In the genomic region with DNA sequence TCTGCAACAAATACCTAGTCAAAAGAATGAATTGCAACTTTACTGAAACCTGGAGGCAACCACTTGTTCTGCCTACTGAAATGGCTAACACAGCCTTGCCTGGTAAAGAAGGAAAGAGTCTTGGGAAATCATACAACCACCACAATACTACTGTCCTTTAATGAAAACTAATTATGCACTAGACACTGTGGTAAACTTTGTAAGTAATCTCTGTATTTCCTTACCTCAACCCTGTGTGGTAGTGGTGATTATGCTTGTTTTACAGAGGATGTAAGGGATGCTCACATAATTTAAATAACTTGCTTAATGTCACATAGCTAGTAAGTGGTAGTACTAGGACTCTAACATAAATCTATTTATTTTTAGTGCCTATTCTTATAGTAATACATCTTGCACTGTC, we compare ENCODE assay signal across 1 cellular context.
TF ChIP-seq lines count a peak whose summit lies in the region.

No MANE protein-coding gene starts in this region.

TF ChIP-seq in GM12878, 131 proteins besides CTCF, POLR2A, EP300 and RAD21:
- TF ChIP-seq RUNX3 (IDR thresholded peaks at IDR 0.05; ENCODE audit: low read length) (peak; percentile 48; the same call in 1 of the 2 replicates), SIN3A (IDR thresholded peaks at IDR 0.05; ENCODE audit: low read depth, low read length) (no peak)
